20 cellular contexts compared by ENCODE assay signal in the genomic region with DNA sequence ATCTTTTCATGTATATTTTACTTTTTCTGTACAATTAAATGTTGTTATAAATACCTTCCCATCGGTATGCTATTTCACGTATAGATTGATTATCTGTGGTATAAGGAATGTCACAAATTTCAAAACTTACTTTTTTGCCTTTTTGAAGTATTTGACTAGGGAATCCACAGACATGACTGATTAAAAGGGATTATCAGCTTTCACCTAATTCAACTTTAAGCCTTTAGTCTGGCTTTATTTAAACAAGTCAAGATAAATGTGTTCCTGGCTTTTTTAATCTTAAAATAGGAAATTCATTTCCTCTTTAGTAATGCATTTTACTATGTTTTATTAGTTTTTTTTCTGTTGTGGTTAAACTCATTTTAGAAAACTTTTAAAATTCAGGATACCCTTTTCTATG.
"Had no signal": no experiment of that assay in that cellular context is flagged by ENCODE, and none has a peak within 500 bp of the region (broad histone marks: within the 10 kb centered on the region; RNA-seq: fewer than 3 reads in every experiment).

No MANE protein-coding gene starts in this region.

- H3K4me2 ChIP-seq: SK-N-SH had no signal

- H3K9ac ChIP-seq: SK-N-SH had no signal

- DNase-seq: KBM-7, MV-4-11, NCI-H1048, NCI-H1105 treated with DMSO at 0.1 percent for 48 hours, NCI-H1417 treated with DMSO at 0.1 percent for 48 hours, NCI-H146, NCI-H187, NCI-H2029, NCI-H2081 treated with DMSO at 0.1 percent for 48 hours, NCI-H2171, NCI-H345, NCI-H446 treated with DMSO at 0.1 percent for 48 hours, NCI-H510A treated with DMSO at 0.1 percent for 48 hours, NCI-H526, Right ventricle myocardium superior, RPMI8226, SIG-M5, SK-N-SH, SW 1271 had no signal

- FAIRE-seq: RCC 7860 had no signal

- H3K9me3 ChIP-seq: SK-N-SH had no signal
